ENCODE assay signal across 10 cellular contexts in genomic region chr19:900302-901111, GRCh38. TPM values are rescaled to one million over a fixed set of nuclear protein-coding genes. Genes with fewer than 3 reads are reported as not detected.
DNase-seq lines count a peak whose midpoint lies in the region; ATAC-seq, FAIRE-seq and TF ChIP-seq lines count a peak whose summit lies in the region.
"Had no signal": no experiment of that assay in that cellular context is flagged by ENCODE, and none has a peak within 500 bp of the region (broad histone marks: within the 10 kb centered on the region; RNA-seq: fewer than 3 reads in every experiment).

No MANE protein-coding gene starts in this region.

- H3K27ac ChIP-seq in H9 (ENCODE audit: insufficient read length, low read depth, low read length) (no peak overlapping the region), mesendoderm (ENCODE audit: low read depth, low read length) (no peak overlapping the region)
- H3K27ac ChIP-seq: uterus had no signal

- H3K4ac ChIP-seq in H9 (ENCODE audit: low read depth, low read length) (no peak overlapping the region), mesendoderm (ENCODE audit: low read depth, low read length) (no peak overlapping the region)

- POLR2A ChIA-PET in activated CD4-positive, alpha-beta memory T cell treated with anti-CD3 and anti-CD28 coated beads for 36 hours (lab: Charles Lee), result no interaction called here

- H3K27me3 ChIP-seq in H9 (ENCODE audit: insufficient read depth, low read length), result no peaks in the 10 kb centered on the region
- H3K27me3 ChIP-seq in mesendoderm (ENCODE audit: insufficient read depth, low read length, poor library complexity), result no peaks in the 10 kb centered on the region
- H3K27me3 ChIP-seq: uterus had no signal

- TF ChIP-seq CTCF in H9 (conservative IDR thresholded peaks at IDR 0.05), result no peak

- no peaks in the 10 kb centered on the region for H3K9me3 Mint-ChIP-seq in H9
- H3K9me3 Mint-ChIP-seq in activated CD4-positive, alpha-beta memory T cell treated with anti-CD3 and anti-CD28 coated beads for 36 hours, result no peaks in the 10 kb centered on the region
- H3K9me3 Mint-ChIP-seq: dendritic cell treated with granulocyte-macrophage colony-stimulating factor and Interleukin-4, amounts not matched to agents 40 ng/mL and 50 ng/mL, for 4 days had no signal

- H3K18ac ChIP-seq in H9 (ENCODE audit: insufficient read length, low read depth, low read length) (no peak overlapping the region), mesendoderm (ENCODE audit: low read length) (no peak overlapping the region)

- H4K5ac ChIP-seq in H9 (ENCODE audit: insufficient read length, low read depth, low read length), result no peak overlapping the region
- H4K5ac ChIP-seq in mesendoderm (ENCODE audit: low read length), result no peak overlapping the region

- peaks cover 0 to 29% of the 10 kb centered on the region in 2 experiments; a peak in 2 of 4 replicates for H3K4me1 Mint-ChIP-seq in H9
- peaks cover 13% of the 10 kb centered on the region for H3K4me1 Mint-ChIP-seq in activated CD4-positive, alpha-beta memory T cell treated with anti-CD3 and anti-CD28 coated beads for 36 hours (ENCODE audit: low read depth)

- no peak overlapping the region for H3T11ph ChIP-seq in H9 (ENCODE audit: low read length)

- H3K79me1 ChIP-seq in H9 (ENCODE audit: insufficient read depth, low read depth, low read length, poor library complexity, severe bottlenecking) (peaks cover 6% of the 10 kb centered on the region), mesendoderm (ENCODE audit: low read length) (peaks cover 2% of the 10 kb centered on the region)

- no CpG with 5 or more reads among the region's 30 CpGs for WGBS in H9 (ENCODE audit: extremely low coverage, insufficient read length, low lambda C conversion rate)
- WGBS in mesendoderm (ENCODE audit: extremely low coverage, insufficient coverage, low lambda C conversion rate), result no CpG with 5 or more reads among the region's 30 CpGs

- H3K79me2 ChIP-seq in H9 (ENCODE audit: insufficient read depth, low read length) (peaks cover 3% of the 10 kb centered on the region; the same call in 1 of the 2 replicates), mesendoderm (ENCODE audit: control insufficient read depth, insufficient read depth, low read length) (peaks cover 2% of the 10 kb centered on the region)

- H3K56ac ChIP-seq in H9 (ENCODE audit: insufficient read length, low read depth, low read length) (no peak overlapping the region), mesendoderm (ENCODE audit: low read length) (no peak overlapping the region)

- H2BK15ac ChIP-seq in H9 (ENCODE audit: low read depth, low read length), result no peak overlapping the region
- no peak overlapping the region for H2BK15ac ChIP-seq in mesendoderm (replicated peaks; ENCODE audit: low read depth)

- H3K4me1 ChIP-seq in H9 (ENCODE audit: insufficient read depth, low read length) (no peaks in the 10 kb centered on the region; the same call in 1 of the 2 replicates), mesendoderm (ENCODE audit: control insufficient read depth, low read depth, low read length) (no peaks in the 10 kb centered on the region)
- H3K4me1 ChIP-seq: uterus had no signal

- H4K91ac ChIP-seq in H9 (ENCODE audit: insufficient read length, low read depth, low read length), result no peak overlapping the region

- H2AK5ac ChIP-seq in H9 (ENCODE audit: insufficient read length, low read length) (no peak overlapping the region), mesendoderm (ENCODE audit: low read length) (no peak overlapping the region)

- intact Hi-C loops in activated CD4-positive, alpha-beta memory T cell treated with anti-CD3 and anti-CD28 coated beads for 36 hours (cut with micrococcal nuclease), result no loop called here

- H4K8ac ChIP-seq in H9 (replicated peaks; ENCODE audit: insufficient read length, low read depth, low read length) (no peak overlapping the region), mesendoderm (ENCODE audit: low read depth, low read length) (no peak overlapping the region)

- H3K9me3 ChIP-seq in H9 (ENCODE audit: control insufficient read depth, low read depth, low read length), result no peaks in the 10 kb centered on the region
- H3K9me3 ChIP-seq: uterus had no signal

- no peak overlapping the region for H3K23ac ChIP-seq in H9 (ENCODE audit: insufficient read length, low read depth, low read length)
- H3K23ac ChIP-seq in mesendoderm (ENCODE audit: low read length), result no peak overlapping the region

- DNase-seq in NCI-H2196 (lab: John Stamatoyannopoulos, UW; ENCODE audit: unreplicated experiment) (peak; percentile 31), NCI-H2196 treated with DMSO at 0.1 percent for 48 hours (lab: John Stamatoyannopoulos, UW; ENCODE audit: unreplicated experiment) (no peak), H9 (peak; percentile 84), mesendoderm (peak; percentile 59), RCC 7860 (ENCODE audit: low spot score) (no peak)
- DNase-seq in activated CD4-positive, alpha-beta memory T cell treated with anti-CD3 and anti-CD28 coated beads for 36 hours, result peak; percentile 56
- no peak for DNase-seq in activated effector memory CD4-positive, alpha-beta T cell treated with anti-CD3 and anti-CD28 coated beads, Interleukin-2, amount 50 U/mL, for 16 hours
- DNase-seq: uterus had no signal

- no peak overlapping the region for H2BK5ac ChIP-seq in H9 (ENCODE audit: insufficient read length, low read length)
- H2BK5ac ChIP-seq in mesendoderm (ENCODE audit: low read length), result no peak overlapping the region

- no peak overlapping the region for H3K4me3 ChIP-seq in mesendoderm (ENCODE audit: low read length)
- H3K4me3 ChIP-seq: uterus had no signal

- FAIRE-seq in RCC 7860 (lab: Jason Lieb, UNC), result no peak

- no peak overlapping the region for H2BK120ac ChIP-seq in H9 (ENCODE audit: low read depth, low read length, poor library complexity, severe bottlenecking)
- H2BK120ac ChIP-seq in mesendoderm (ENCODE audit: low read depth, low read length), result no peak overlapping the region

- H3K4me2 ChIP-seq in H9 (ENCODE audit: insufficient read depth, insufficient read length, low read length), result no peak overlapping the region
- H3K4me2 ChIP-seq in mesendoderm (ENCODE audit: low read length), result no peak overlapping the region

- peaks cover 2 to 29% (median 29%) of the 10 kb centered on the region in 3 experiments; a peak in 5 of 7 replicates for H3K36me3 Mint-ChIP-seq in H9 (ENCODE audit: insufficient read depth in 1 of 3, low read depth in 3 of 3)
- H3K36me3 Mint-ChIP-seq in activated CD4-positive, alpha-beta memory T cell treated with anti-CD3 and anti-CD28 coated beads for 36 hours, result peaks cover 19% of the 10 kb centered on the region

- no peaks in the 10 kb centered on the region for H3K36me3 ChIP-seq in mesendoderm (ENCODE audit: control insufficient read depth, insufficient read depth, low read length)
- H3K36me3 ChIP-seq: uterus had no signal

- H2BK20ac ChIP-seq in H9 (ENCODE audit: low read depth, low read length, poor library complexity, severe bottlenecking), result no peak overlapping the region

- CTCF ChIA-PET in activated CD4-positive, alpha-beta memory T cell treated with anti-CD3 and anti-CD28 coated beads for 36 hours (lab: Charles Lee), result no interaction called here

- H3K27me3 Mint-ChIP-seq in H9 (ENCODE audit: low read depth), result no peaks in the 10 kb centered on the region; the same call in 1 of the 2 replicates
- H3K27me3 Mint-ChIP-seq in activated CD4-positive, alpha-beta memory T cell treated with anti-CD3 and anti-CD28 coated beads for 36 hours, result no peaks in the 10 kb centered on the region
- H3K27me3 Mint-ChIP-seq: dendritic cell treated with granulocyte-macrophage colony-stimulating factor and Interleukin-4, amounts not matched to agents 40 ng/mL and 50 ng/mL, for 4 days had no signal

- no peak overlapping the region for H2BK12ac ChIP-seq in H9 (ENCODE audit: insufficient read length, low read depth, low read length)

- no peak overlapping the region for H2AFZ ChIP-seq in H9 (ENCODE audit: low read length)

- H3K14ac ChIP-seq in H9 (ENCODE audit: insufficient read depth, low read length), result no peak overlapping the region

- no peaks in the 10 kb centered on the region for H4K20me1 ChIP-seq in H9 (ENCODE audit: control insufficient read depth, insufficient read depth, insufficient read length)

- 0 out of 7 replicates have a peak overlapping the region, but pooled peaks of 1 of the 3 experiments have one; percentile 66 for H3K27ac Mint-ChIP-seq in H9
- no peak overlapping the region for H3K27ac Mint-ChIP-seq in activated CD4-positive, alpha-beta memory T cell treated with anti-CD3 and anti-CD28 coated beads for 36 hours
- H3K27ac Mint-ChIP-seq: dendritic cell treated with granulocyte-macrophage colony-stimulating factor and Interleukin-4, amounts not matched to agents 40 ng/mL and 50 ng/mL, for 4 days had no signal

- no peak overlapping the region for H3K9ac ChIP-seq in H9 (ENCODE audit: extremely low read depth, insufficient read length, low read length)
- H3K9ac ChIP-seq in mesendoderm (ENCODE audit: low read length), result no peak overlapping the region

- peak overlapping the region in 1 of 2 experiments; percentile 42; a peak in 1 of 5 replicates for H3K4me3 Mint-ChIP-seq in H9
- H3K4me3 Mint-ChIP-seq in activated CD4-positive, alpha-beta memory T cell treated with anti-CD3 and anti-CD28 coated beads for 36 hours, result no peak overlapping the region
- H3K4me3 Mint-ChIP-seq: dendritic cell treated with granulocyte-macrophage colony-stimulating factor and Interleukin-4, amounts not matched to agents 40 ng/mL and 50 ng/mL, for 4 days had no signal

- ATAC-seq in GM18517 (IDR thresholded peaks at IDR 0.05; ENCODE audit: unreplicated experiment), result no peak

- H3K23me2 ChIP-seq in H9 (ENCODE audit: insufficient read length, low read depth, low read length, poor library complexity, severe bottlenecking), result no peaks in the 10 kb centered on the region

RNA-seq across cellular contexts. Expression of gene RNU6-9, which starts 7.2 kb away (rescaled TPM):
- not detected in 2 replicates for total RNA-seq in H9 (2021)
- not detected for total RNA-seq in activated CD4-positive, alpha-beta memory T cell treated with anti-CD3 and anti-CD28 coated beads for 36 hours
- polyA plus RNA-seq in mesendoderm (2013, experiment 1 of 2), result not detected
- polyA plus RNA-seq in mesendoderm (2013, experiment 2 of 2), result not detected
- total RNA-seq: uterus had no signal

RNA-seq across cellular contexts. Expression of gene MED16, which starts 7.5 kb away (rescaled TPM):
- total RNA-seq in H9 (2021), result 83.1 and 84.1 TPM in 2 replicates
- total RNA-seq in activated CD4-positive, alpha-beta memory T cell treated with anti-CD3 and anti-CD28 coated beads for 36 hours, result 10 to 100 TPM; 58.9 to 62.7 TPM
- 34.1 TPM for polyA plus RNA-seq in mesendoderm (2013, experiment 1 of 2)
- 33.8 TPM for polyA plus RNA-seq in mesendoderm (2013, experiment 2 of 2)

RNA-seq across cellular contexts. Expression of gene R3HDM4, which starts 12.5 kb away (rescaled TPM):
- total RNA-seq in H9 (2021), result 66.2 and 66.4 TPM in 2 replicates
- total RNA-seq in activated CD4-positive, alpha-beta memory T cell treated with anti-CD3 and anti-CD28 coated beads for 36 hours, result 10 to 100 TPM; 80.4 to 81.4 TPM
- polyA plus RNA-seq in mesendoderm (2013, experiment 1 of 2), result 56.1 TPM
- 56.0 TPM for polyA plus RNA-seq in mesendoderm (2013, experiment 2 of 2)

RNA-seq across cellular contexts. Expression of gene KISS1R, which starts 16.6 kb away (rescaled TPM):
- 3.3 and 5.9 TPM in 2 replicates for total RNA-seq in H9 (2021)
- total RNA-seq in activated CD4-positive, alpha-beta memory T cell treated with anti-CD3 and anti-CD28 coated beads for 36 hours, result 10 to 100 TPM in 1 of 2 experiments, 1 to 10 TPM in 1; 9.9 to 10.6 TPM
- 0.10 TPM for polyA plus RNA-seq in mesendoderm (2013, experiment 1 of 2)
- polyA plus RNA-seq in mesendoderm (2013, experiment 2 of 2), result 0.15 TPM

RNA-seq across cellular contexts. Expression of gene ARID3A, which starts 25.3 kb away (rescaled TPM):
- 98.3 and 104 TPM in 2 replicates for total RNA-seq in H9 (2021)
- 10 to 100 TPM; 28.5 to 30.6 TPM for total RNA-seq in activated CD4-positive, alpha-beta memory T cell treated with anti-CD3 and anti-CD28 coated beads for 36 hours
- polyA plus RNA-seq in mesendoderm (2013, experiment 1 of 2), result 66.2 TPM
- polyA plus RNA-seq in mesendoderm (2013, experiment 2 of 2), result 69.1 TPM

Comparison
In these comparisons a context has a peak if more than half of its experiments do, and no peak if none do; other contexts are left out.
1. DNase-seq: peak in NCI-H2196 (single experiment), H9 (single experiment), activated CD4-positive, alpha-beta memory T cell treated with anti-CD3 and anti-CD28 coated beads for 36 hours (single experiment) and mesendoderm (single experiment); none in NCI-H2196 treated with DMSO at 0.1 percent for 48 hours (single experiment), activated effector memory CD4-positive, alpha-beta T cell treated with anti-CD3 and anti-CD28 coated beads, Interleukin-2, amount 50 U/mL, for 16 hours (single experiment) and RCC 7860 (single experiment).